19 cellular contexts compared by ENCODE assay signal in genomic region chr2:48674933-48675332, GRCh38. TPM values are rescaled to one million over a fixed set of nuclear protein-coding genes. Genes with fewer than 3 reads are reported as not detected.
DNase-seq lines count a peak whose midpoint lies in the region; ATAC-seq and TF ChIP-seq lines count a peak whose summit lies in the region.
"Had no signal": no experiment of that assay in that cellular context is flagged by ENCODE, and none has a peak within 500 bp of the region (broad histone marks: within the 10 kb centered on the region; RNA-seq: fewer than 3 reads in every experiment).

No MANE protein-coding gene starts in this region.

- ATAC-seq in GM18511 (IDR thresholded peaks at IDR 0.05; ENCODE audit: unreplicated experiment) (peak; percentile 66), GM19463 (IDR thresholded peaks at IDR 0.05; ENCODE audit: unreplicated experiment) (peak; percentile 57), HG02938 (IDR thresholded peaks at IDR 0.05; ENCODE audit: unreplicated experiment) (peak; percentile 46), HG02588 (IDR thresholded peaks at IDR 0.05; ENCODE audit: unreplicated experiment) (no peak), HG03439 (IDR thresholded peaks at IDR 0.05; ENCODE audit: unreplicated experiment) (no peak), GM21423 (IDR thresholded peaks at IDR 0.05; ENCODE audit: unreplicated experiment) (no peak)
- ATAC-seq: T-cell had no signal

- H3K27me3 Mint-ChIP-seq in mesothelial cell of epicardium (ENCODE audit: low read depth), result no peaks in the 10 kb centered on the region

- DNase-seq in mesothelial cell of epicardium (ENCODE audit: low spot score in 2 of 2, unreplicated experiment in 2 of 2) (no peak), SHP77 treated with DMSO at 0.1 percent for 48 hours (lab: John Stamatoyannopoulos, UW) (no peak)
- DNase-seq: Calu3; CD4-positive, CD25-positive, alpha-beta regulatory T cell; DMS53; H7; KG1; NCI-H1436 treated with DMSO at 0.1 percent for 48 hours; NCI-H2029 treated with DMSO at 0.1 percent for 48 hours; NCI-H510A; T-cell; T1000 had no signal

- no peak overlapping the region for H3K4me3 Mint-ChIP-seq in mesothelial cell of epicardium
- H3K4me3 Mint-ChIP-seq: B cell; CD4-positive, CD25-positive, alpha-beta regulatory T cell; T-cell had no signal

- no peak for TF ChIP-seq CTCF in mesothelial cell of epicardium (IDR thresholded peaks at IDR 0.05; ENCODE audit: unreplicated experiment)

- H3K4me1 Mint-ChIP-seq in mesothelial cell of epicardium, result peaks cover 6% of the 10 kb centered on the region
- H3K4me1 Mint-ChIP-seq: B cell had no signal

- H3K27ac Mint-ChIP-seq in mesothelial cell of epicardium, result peak overlapping the region; percentile 21
- H3K27ac Mint-ChIP-seq: B cell; CD4-positive, CD25-positive, alpha-beta regulatory T cell; T-cell had no signal

- H3K9me3 Mint-ChIP-seq in mesothelial cell of epicardium, result peaks cover 10% of the 10 kb centered on the region
- H3K9me3 Mint-ChIP-seq: T-cell had no signal

- H3K36me3 Mint-ChIP-seq in mesothelial cell of epicardium, result peaks cover 11% of the 10 kb centered on the region
- H3K36me3 Mint-ChIP-seq: CD4-positive, CD25-positive, alpha-beta regulatory T cell; T-cell had no signal

RNA-seq across cellular contexts. Expression of gene GTF2A1L, which starts 57.3 kb away (rescaled TPM):
- 0.69 TPM in 1 of 3 replicates, not detected in the others for total RNA-seq in mesothelial cell of epicardium
- total RNA-seq: B cell; Calu3; CD4-positive, CD25-positive, alpha-beta regulatory T cell; T-cell had no signal

Comparison
In these comparisons a context has a peak if more than half of its experiments do, and no peak if none do; other contexts are left out.
1. ATAC-seq: peak in GM18511 (single experiment), GM19463 (single experiment) and HG02938 (single experiment); none in HG02588 (single experiment), HG03439 (single experiment) and GM21423 (single experiment).